Comparison of ENCODE assay signal across 19 cellular contexts in the genomic region with DNA sequence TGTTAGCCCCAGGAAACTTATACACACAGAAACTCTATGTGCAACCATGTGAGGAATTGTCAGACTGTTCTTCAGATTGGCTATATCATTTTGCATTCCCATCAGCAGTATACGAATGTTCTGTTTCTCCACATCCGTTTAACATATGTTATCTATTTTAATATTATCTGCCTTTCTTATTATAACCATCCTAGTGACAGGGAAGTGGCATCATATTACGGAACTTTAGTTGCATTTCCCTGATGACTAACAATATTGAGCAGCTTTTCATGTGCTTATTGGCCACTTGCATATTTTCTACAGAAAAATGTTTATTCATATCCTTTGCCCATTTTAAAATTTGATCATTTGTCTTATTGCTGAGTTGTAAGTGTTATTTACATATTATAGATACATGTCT. TPM values are rescaled to one million over a fixed set of nuclear protein-coding genes. Genes with fewer than 3 reads are reported as not detected.
DNase-seq lines count a peak whose midpoint lies in the region; TF ChIP-seq lines count a peak whose summit lies in the region.
"Had no signal": no experiment of that assay in that cellular context is flagged by ENCODE, and none has a peak within 500 bp of the region (broad histone marks: within the 10 kb centered on the region; RNA-seq: fewer than 3 reads in every experiment).

No MANE protein-coding gene starts in this region.

- H3K4me1 ChIP-seq in GM23248 (ENCODE audit: insufficient read depth) (peaks cover 6% of the 10 kb centered on the region; the same call in 1 of the 2 replicates), adipocyte (ENCODE audit: control insufficient read depth, insufficient read depth, low read length) (peaks cover 6% of the 10 kb centered on the region)
- H3K4me1 ChIP-seq: BLaER1, Caco-2, SJCRH30 had no signal

- no peaks in the 10 kb centered on the region for H3F3A ChIP-seq in GM23248 (ENCODE audit: insufficient read depth)

- no peaks in the 10 kb centered on the region for H3K9me3 ChIP-seq in GM23248 (ENCODE audit: low read depth)
- H3K9me3 ChIP-seq in adipocyte (ENCODE audit: control insufficient read depth, low read length): no peaks in the 10 kb centered on the region
- no peaks in the 10 kb centered on the region for H3K9me3 ChIP-seq in WERI-Rb-1 (ENCODE audit: severe bottlenecking)
- H3K9me3 ChIP-seq: BLaER1, Caco-2, SJCRH30 had no signal

- no peaks in the 10 kb centered on the region for H3K27me3 ChIP-seq in GM23248 (replicated peaks; ENCODE audit: insufficient read depth)
- no peaks in the 10 kb centered on the region for H3K27me3 ChIP-seq in adipocyte (replicated peaks; ENCODE audit: control insufficient read depth, insufficient read depth, low read length)
- H3K27me3 ChIP-seq in WERI-Rb-1 (ENCODE audit: insufficient read depth, low read depth, severe bottlenecking): no peaks in the 10 kb centered on the region
- H3K27me3 ChIP-seq: BLaER1, SJCRH30 had no signal

- H3K9ac ChIP-seq in GM23248 (no peak overlapping the region), adipocyte (ENCODE audit: low read length) (no peak overlapping the region)
- H3K9ac ChIP-seq: BLaER1, KMS-11 had no signal

- H3K36me3 ChIP-seq in GM23248 (ENCODE audit: low read depth) (no peaks in the 10 kb centered on the region), adipocyte (ENCODE audit: control insufficient read depth, insufficient read depth, low read length, severe bottlenecking) (no peaks in the 10 kb centered on the region), WERI-Rb-1 (no peaks in the 10 kb centered on the region)
- H3K36me3 ChIP-seq: BLaER1, SJCRH30 had no signal

- in situ Hi-C loops in GM23248 (cut with MboI): no loop called here

- H3K4me2 ChIP-seq in GM23248 (ENCODE audit: unreplicated experiment): no peak overlapping the region
- H3K4me2 ChIP-seq: BLaER1, KMS-11 had no signal

- H3K4me3 ChIP-seq in GM23248: no peak overlapping the region
- no peak overlapping the region for H3K4me3 ChIP-seq in adipocyte (ENCODE audit: low read length)
- H3K4me3 ChIP-seq in WERI-Rb-1 (ENCODE audit: low read depth, low read length): no peak overlapping the region
- H3K4me3 ChIP-seq: BLaER1, SJCRH30 had no signal

- H3K79me2 ChIP-seq in GM23248 (ENCODE audit: insufficient read depth): no peaks in the 10 kb centered on the region

- no peaks in the 10 kb centered on the region for H3K9me2 ChIP-seq in GM23248 (ENCODE audit: insufficient read depth)

- no peak for TF ChIP-seq CTCF in WERI-Rb-1 (IDR thresholded peaks at IDR 0.05; ENCODE audit: low read depth, low read length)

- H3K27ac ChIP-seq in GM23248 (no peak overlapping the region), WERI-Rb-1 (no peak overlapping the region)
- H3K27ac ChIP-seq: BLaER1, KMS-11, SJCRH30 had no signal

- peak; percentile 4 for DNase-seq in GM23248
- DNase-seq in LHCN-M2 (ENCODE audit: low read depth): peak; percentile 45
- DNase-seq in adipocyte (ENCODE audit: low read depth): peak; percentile 29
- peak; percentile 18 for DNase-seq in iris pigment epithelial cell (ENCODE audit: low read depth)
- DNase-seq in NCI-H1694 (lab: John Stamatoyannopoulos, UW): no peak
- no peak for DNase-seq in dermis blood vessel endothelial cell
- no peak for DNase-seq in WERI-Rb-1
- DNase-seq: Caco-2; CD4-positive, alpha-beta T cell; DMS 273 treated with DMSO at 0.1 percent for 48 hours; GDM1; H7; NCI-H187; NCI-H446; NCI-H526; SJCRH30 had no signal

- H2AFZ ChIP-seq in GM23248: no peak overlapping the region

- 34 to 36% methylated on average over 3 of the region's 3 CpGs for WGBS in GM23248 (ENCODE audit: low coverage in 1 of 2, low lambda C conversion rate in 2 of 2, missing lambda C conversion rate in 2 of 2), 2 experiments

- no peaks in the 10 kb centered on the region for H4K20me1 ChIP-seq in GM23248 (ENCODE audit: insufficient read depth)
- H4K20me1 ChIP-seq: BLaER1 had no signal

RNA-seq across cellular contexts. Expression of gene IL15, which starts 36.5 kb away (rescaled TPM):
- 5.8 and 7.1 TPM in 2 replicates for total RNA-seq in GM23248 (2014; rRNA removed; shearing (Covaris generic))
- 7.6 and 8.5 TPM in 2 replicates for polyA plus RNA-seq in GM23248 (2016; fragmentation: Nextera tagmentation; extraction: Ambion mirVana)
- total RNA-seq in LHCN-M2 (2014; rRNA removed) (6.8 and 8.0 TPM in 2 replicates), dermis blood vessel endothelial cell (2.0 and 2.7 TPM in 2 replicates)
- polyA plus RNA-seq in LHCN-M2 (2012): 2.8 TPM
- total RNA-seq: Caco-2, OCI-LY7 had no signal

Comparison
In these comparisons a context has a peak if more than half of its experiments do, and no peak if none do; other contexts are left out.
1. DNase-seq: peak in GM23248 (single experiment), LHCN-M2 (single experiment), adipocyte (single experiment) and iris pigment epithelial cell (single experiment); none in NCI-H1694 (single experiment), dermis blood vessel endothelial cell (single experiment) and WERI-Rb-1 (single experiment).